ENCODE assay signal across 7 cellular contexts in genomic region chr3:160564205-160564922, GRCh38. TPM values are rescaled to one million over a fixed set of nuclear protein-coding genes. Genes with fewer than 3 reads are reported as not detected.
DNase-seq lines count a peak whose midpoint lies in the region; ATAC-seq and TF ChIP-seq lines count a peak whose summit lies in the region.

No MANE protein-coding gene starts in this region.

- H3K4me1 Mint-ChIP-seq in activated naive CD8-positive, alpha-beta T cell treated with anti-CD3 and anti-CD28 coated beads, Interleukin-2, amount 10 ng/mL, durations not matched to agents 7 days and 5 days = peaks cover 48% of the 10 kb centered on the region
- H3K4me1 Mint-ChIP-seq in immature natural killer cell = peaks cover 67 to 76% of the 10 kb centered on the region in 2 donors

- H3K79me2 ChIP-seq in MM.1S (ENCODE audit: low read length) = peaks cover 61% of the 10 kb centered on the region

- peaks cover 14% of the 10 kb centered on the region; the same call in 1 of the 2 replicates for H3F3A ChIP-seq in MM.1S (ENCODE audit: insufficient read depth, low read length)

- H3K36me3 Mint-ChIP-seq in activated naive CD8-positive, alpha-beta T cell treated with anti-CD3 and anti-CD28 coated beads, Interleukin-2, amount 10 ng/mL, durations not matched to agents 7 days and 5 days = peaks cover 20% of the 10 kb centered on the region
- H3K36me3 Mint-ChIP-seq in immature natural killer cell = peaks cover 5 to 6% (median 5%) of the 10 kb centered on the region in 3 donors

- H3K9me3 ChIP-seq in MM.1S (replicated peaks; ENCODE audit: insufficient read depth, low read length) = no peaks in the 10 kb centered on the region

- peaks cover 12% of the 10 kb centered on the region for H3K4me1 ChIP-seq in MM.1S (ENCODE audit: low read length)

- H3K4me3 ChIP-seq in GM12864 (ENCODE audit: low read depth, low read length) (peak overlapping the region; percentile 69), MM.1S (ENCODE audit: low read length) (peak overlapping the region; percentile 84)

- H3K36me3 ChIP-seq in MM.1S (replicated peaks; ENCODE audit: insufficient read depth, low read length) = no peaks in the 10 kb centered on the region

- peak overlapping the region; percentile 67 for H3K9ac ChIP-seq in MM.1S (ENCODE audit: low read length)

- H3K27me3 ChIP-seq in MM.1S (replicated peaks; ENCODE audit: insufficient read depth, low read length) = no peaks in the 10 kb centered on the region

- H2AFZ ChIP-seq in MM.1S (ENCODE audit: low read length) = no peak overlapping the region

- H3K27ac ChIP-seq in MM.1S (ENCODE audit: low read length) = peak overlapping the region; percentile 10; the same call in 1 of the 2 replicates

- ATAC-seq in activated naive CD8-positive, alpha-beta T cell treated with anti-CD3 and anti-CD28 coated beads, Interleukin-2, amount 10 ng/mL, durations not matched to agents 7 days and 5 days (ENCODE audit: low read depth) = no peak
- no peak for ATAC-seq in GM21619 (IDR thresholded peaks at IDR 0.05; ENCODE audit: unreplicated experiment)

- peak overlapping the region; percentile 90 for H3K27ac Mint-ChIP-seq in activated naive CD8-positive, alpha-beta T cell treated with anti-CD3 and anti-CD28 coated beads, Interleukin-2, amount 10 ng/mL, durations not matched to agents 7 days and 5 days
- peak overlapping the region; percentile 89 to 96 (median 93) for H3K27ac Mint-ChIP-seq in immature natural killer cell

- peak overlapping the region; percentile 92 for H3K4me3 Mint-ChIP-seq in activated naive CD8-positive, alpha-beta T cell treated with anti-CD3 and anti-CD28 coated beads, Interleukin-2, amount 10 ng/mL, durations not matched to agents 7 days and 5 days
- peak overlapping the region; percentile 91 to 96 (median 93) for H3K4me3 Mint-ChIP-seq in immature natural killer cell

- POLR2A ChIA-PET in activated naive CD8-positive, alpha-beta T cell treated with anti-CD3 and anti-CD28 coated beads, Interleukin-2, amount 10 ng/mL, durations not matched to agents 7 days and 5 days (lab: Charles Lee) = interaction anchor here (0.9 to 2.0 kb wide), 3 partner anchors 115 to 164 kb away, joined by 3 to 13 read pairs (median 7); partner anchors contain the start of genes SMC4 and TRIM59

- no peaks in the 10 kb centered on the region for H3K9me3 Mint-ChIP-seq in activated naive CD8-positive, alpha-beta T cell treated with anti-CD3 and anti-CD28 coated beads, Interleukin-2, amount 10 ng/mL, durations not matched to agents 7 days and 5 days
- H3K9me3 Mint-ChIP-seq in immature natural killer cell = no peaks in the 10 kb centered on the region

- H4K20me1 ChIP-seq in MM.1S (ENCODE audit: insufficient read depth, low read length) = peaks cover 41% of the 10 kb centered on the region

- DNase-seq in GM12864 (ENCODE audit: low read depth) = no peak
- peak; percentile 9 for DNase-seq in MM.1S
- DNase-seq in activated naive CD8-positive, alpha-beta T cell treated with anti-CD3 and anti-CD28 coated beads, Interleukin-2, amount 10 ng/mL, durations not matched to agents 7 days and 5 days = no peak
- DNase-seq in immature natural killer cell = peak in 1 of 3 donors; percentile 13
- DNase-seq in stimulated activated CD8-positive, alpha-beta memory T cell treated with anti-CD3 and anti-CD28 coated beads, Interleukin-4, amount 100 ng/mL, for 48 hours = peak; percentile 38
- no peak for DNase-seq in NCI-H510A treated with DMSO at 0.1 percent for 48 hours (lab: John Stamatoyannopoulos, UW)

- TF ChIP-seq CTCF in GM12864 (IDR thresholded peaks at IDR 0.05; ENCODE audit: low read depth, low read length, missing control alignments) = no peak
- TF ChIP-seq CTCF in MM.1S (IDR thresholded peaks at IDR 0.05; ENCODE audit: low read length) = no peak

- no peaks in the 10 kb centered on the region for H3K9me2 ChIP-seq in MM.1S (replicated peaks; ENCODE audit: insufficient read depth, low read length)

- no peaks in the 10 kb centered on the region for H3K27me3 Mint-ChIP-seq in activated naive CD8-positive, alpha-beta T cell treated with anti-CD3 and anti-CD28 coated beads, Interleukin-2, amount 10 ng/mL, durations not matched to agents 7 days and 5 days
- peaks cover 4 to 10% (median 9%) of the 10 kb centered on the region in 3 donors for H3K27me3 Mint-ChIP-seq in immature natural killer cell (ENCODE audit: low read depth in 3 of 3)

- H3K4me2 ChIP-seq in MM.1S (ENCODE audit: low read depth, low read length) = peak overlapping the region; percentile 83

RNA-seq across cellular contexts. Expression of gene KPNA4, which starts 1.0 kb away (rescaled TPM):
- total RNA-seq in activated naive CD8-positive, alpha-beta T cell treated with anti-CD3 and anti-CD28 coated beads, Interleukin-2, amount 10 ng/mL, durations not matched to agents 7 days and 5 days = 10 to 100 TPM; 36.0 to 36.7 TPM
- 10 to 100 TPM; 10.5 to 12.0 (median 10.9) TPM for polyA plus RNA-seq in immature natural killer cell

Comparison
In these comparisons a context has a peak if more than half of its experiments do, and no peak if none do; other contexts are left out.
1. DNase-seq: peak in MM.1S (single experiment) and stimulated activated CD8-positive, alpha-beta memory T cell treated with anti-CD3 and anti-CD28 coated beads, Interleukin-4, amount 100 ng/mL, for 48 hours (single experiment); none in GM12864 (single experiment), activated naive CD8-positive, alpha-beta T cell treated with anti-CD3 and anti-CD28 coated beads, Interleukin-2, amount 10 ng/mL, durations not matched to agents 7 days and 5 days (single experiment) and NCI-H510A treated with DMSO at 0.1 percent for 48 hours (single experiment).